17 cellular contexts compared by ENCODE assay signal in genomic region chr10:22434521-22434920, GRCh38.
A peak's percentile ranks its signal among the peaks of the same experiment; 100 is the strongest.
DNase-seq lines count a peak whose midpoint lies in the region; ATAC-seq and TF ChIP-seq lines count a peak whose summit lies in the region.
"Had no signal": no experiment of that assay in that cellular context is flagged by ENCODE, and none has a peak within 500 bp of the region (broad histone marks: within the 10 kb centered on the region; RNA-seq: fewer than 3 reads in every experiment).

No MANE protein-coding gene starts in this region.

- H3K27me3 Mint-ChIP-seq in HFFc6 (ENCODE audit: insufficient read depth): no peaks in the 10 kb centered on the region; the same call in 1 of the 2 replicates
- peaks cover 0 to 12% of the 10 kb centered on the region in 2 donors for H3K27me3 Mint-ChIP-seq in T-cell

- no peaks in the 10 kb centered on the region for H4K20me1 ChIP-seq in BLaER1 treated with 17β-estradiol and CSF1 and Interleukin-3, amounts not matched to agents 10 nM and 100 nM
- no peaks in the 10 kb centered on the region for H4K20me1 ChIP-seq in OCI-LY7 (ENCODE audit: insufficient read depth, low read length)

- POLR2A ChIA-PET in T-cell (lab: Charles Lee) (interaction anchor here in 1 of 2 donors (0.6 kb wide), 1 partner anchor 660 kb away, joined by 6 read pairs; no protein-coding TSS in a partner anchor), OCI-LY7 (lab: Charles Lee) (no interaction called here)

- 100% methylated on average over 1 of the region's 2 CpGs; no CpG with 5 or more reads in 1 of the 2 experiments for WGBS in mesodermal cell (ENCODE audit: insufficient coverage in 2 of 2), 2 experiments

- H3K9me3 Mint-ChIP-seq in HFFc6 (no peaks in the 10 kb centered on the region), T-cell (no peaks in the 10 kb centered on the region)
- H3K9me3 Mint-ChIP-seq in stimulated activated effector memory CD8-positive, alpha-beta T cell treated with anti-CD3 and anti-CD28 coated beads, Interleukin-12 subunit alpha, Interleukin-12 subunit beta, amount 100 ng/mL, for 72 hours: peaks cover 4% of the 10 kb centered on the region
- H3K9me3 Mint-ChIP-seq: activated naive CD4-positive, alpha-beta T cell treated with anti-CD3 and anti-CD28 coated beads, Interleukin-2, amount 10 ng/mL, durations not matched to agents 7 days and 5 days; brain; stimulated activated naive CD8-positive, alpha-beta T cell treated with anti-CD3 and anti-CD28 coated beads, Interleukin-15, Interleukin-2, amounts not matched to agents 100 ng/mL and 50 ng/mL, for 24 hours had no signal

- H3K4me3 Mint-ChIP-seq in HFFc6 (peak overlapping the region; percentile 68), T-cell (no peak overlapping the region)
- no peak overlapping the region for H3K4me3 Mint-ChIP-seq in stimulated activated effector memory CD8-positive, alpha-beta T cell treated with anti-CD3 and anti-CD28 coated beads, Interleukin-12 subunit alpha, Interleukin-12 subunit beta, amount 100 ng/mL, for 72 hours
- H3K4me3 Mint-ChIP-seq: activated naive CD4-positive, alpha-beta T cell treated with anti-CD3 and anti-CD28 coated beads, Interleukin-2, amount 10 ng/mL, durations not matched to agents 7 days and 5 days had no signal

- H3K9me2 ChIP-seq in OCI-LY7 (ENCODE audit: insufficient read depth, low read length): no peaks in the 10 kb centered on the region

- peaks cover 21 to 54% (median 36%) of the 10 kb centered on the region in 10 experiments for H3K4me1 ChIP-seq in BLaER1 treated with 17β-estradiol and CSF1 and Interleukin-3, amounts not matched to agents 10 nM and 100 nM
- H3K4me1 ChIP-seq in adipocyte (ENCODE audit: control insufficient read depth, insufficient read depth, low read length) (peaks cover 31% of the 10 kb centered on the region), mesodermal cell (ENCODE audit: control insufficient read depth, insufficient read depth, low read length, poor library complexity, severe bottlenecking) (peaks cover 17% of the 10 kb centered on the region), OCI-LY7 (ENCODE audit: insufficient read depth, low read length, poor library complexity, severe bottlenecking) (no peaks in the 10 kb centered on the region)

- no peak for DNase-seq in HFFc6
- no peak for DNase-seq in adipocyte (ENCODE audit: low read depth)
- no peak for DNase-seq in T-cell
- DNase-seq in sciatic nerve (ENCODE audit: low spot score): no peak
- DNase-seq in stimulated activated effector memory CD8-positive, alpha-beta T cell treated with anti-CD3 and anti-CD28 coated beads, Interleukin-12 subunit alpha, Interleukin-12 subunit beta, amount 100 ng/mL, for 72 hours (ENCODE audit: low spot score in 2 of 2): no peak
- no peak for DNase-seq in OCI-LY7 (ENCODE audit: low spot score)
- DNase-seq: activated CD4-positive, alpha-beta T cell treated with anti-CD3 and anti-CD28 coated beads for 1 hour; activated naive CD4-positive, alpha-beta T cell treated with anti-CD3 and anti-CD28 coated beads, Interleukin-2, amount 10 ng/mL, durations not matched to agents 7 days and 5 days; left colon; NCI-H146; NCI-H2227 treated with DMSO at 0.1 percent for 48 hours; SIG-M5; T-helper 9 cell had no signal

- peaks cover 6% of the 10 kb centered on the region; the same call in 1 of the 2 replicates for H3K36me3 Mint-ChIP-seq in HFFc6 (ENCODE audit: low read depth)
- H3K36me3 Mint-ChIP-seq in T-cell: no peaks in the 10 kb centered on the region
- H3K36me3 Mint-ChIP-seq in stimulated activated effector memory CD8-positive, alpha-beta T cell treated with anti-CD3 and anti-CD28 coated beads, Interleukin-12 subunit alpha, Interleukin-12 subunit beta, amount 100 ng/mL, for 72 hours: peaks cover 12% of the 10 kb centered on the region
- H3K36me3 Mint-ChIP-seq: brain had no signal

- peak overlapping the region in 6 of 11 experiments; percentile 24 to 90 (median 62); a peak in 9 of 22 replicates for H3K4me2 ChIP-seq in BLaER1 treated with 17β-estradiol and CSF1 and Interleukin-3, amounts not matched to agents 10 nM and 100 nM
- H3K4me2 ChIP-seq in OCI-LY7 (ENCODE audit: low read length): no peak overlapping the region

- H3K27me3 ChIP-seq in BLaER1 treated with 17β-estradiol and CSF1 and Interleukin-3, amounts not matched to agents 10 nM and 100 nM: no peaks in the 10 kb centered on the region
- no peaks in the 10 kb centered on the region for H3K27me3 ChIP-seq in adipocyte (replicated peaks; ENCODE audit: control insufficient read depth, insufficient read depth, low read length)

- no peak overlapping the region for H3K9ac ChIP-seq in BLaER1 treated with 17β-estradiol and CSF1 and Interleukin-3, amounts not matched to agents 10 nM and 100 nM
- H3K9ac ChIP-seq in adipocyte (ENCODE audit: low read length): peak overlapping the region; percentile 43

- BruUV-seq in OCI-LY7 (replicated peaks; lab: Mats Ljungman, UMichigan): no TSS peak

- no peak for ATAC-seq in T-cell (replicated peaks in 1 of 4)
- ATAC-seq in sciatic nerve: no peak
- ATAC-seq in stimulated activated effector memory CD8-positive, alpha-beta T cell treated with anti-CD3 and anti-CD28 coated beads, Interleukin-12 subunit alpha, Interleukin-12 subunit beta, amount 100 ng/mL, for 72 hours: no peak
- ATAC-seq: left colon had no signal

- H3K9me3 ChIP-seq in BLaER1 treated with 17β-estradiol and CSF1 and Interleukin-3, amounts not matched to agents 10 nM and 100 nM (replicated peaks in 1 of 11): no peaks in the 10 kb centered on the region
- no peaks in the 10 kb centered on the region for H3K9me3 ChIP-seq in adipocyte (ENCODE audit: control insufficient read depth, low read length)
- no peaks in the 10 kb centered on the region for H3K9me3 ChIP-seq in mesodermal cell (ENCODE audit: control insufficient read depth, low read length)
- H3K9me3 ChIP-seq in OCI-LY7 (ENCODE audit: low read length): no peaks in the 10 kb centered on the region

- peak overlapping the region in 2 of 11 experiments; percentile 13 to 16; a peak in 2 of 22 replicates for H3K27ac ChIP-seq in BLaER1 treated with 17β-estradiol and CSF1 and Interleukin-3, amounts not matched to agents 10 nM and 100 nM
- H3K27ac ChIP-seq in mesodermal cell (ENCODE audit: low read depth, low read length, severe bottlenecking): peak overlapping the region; percentile 86
- H3K27ac ChIP-seq in OCI-LY7 (ENCODE audit: low read depth, low read length, poor library complexity, severe bottlenecking): no peak overlapping the region

- H3K79me2 ChIP-seq in OCI-LY7 (ENCODE audit: insufficient read depth, low read depth, low read length): no peaks in the 10 kb centered on the region

- H3K36me3 ChIP-seq in BLaER1 treated with 17β-estradiol and CSF1 and Interleukin-3, amounts not matched to agents 10 nM and 100 nM: no peaks in the 10 kb centered on the region
- no peaks in the 10 kb centered on the region for H3K36me3 ChIP-seq in adipocyte (ENCODE audit: control insufficient read depth, insufficient read depth, low read length, severe bottlenecking)
- no peaks in the 10 kb centered on the region for H3K36me3 ChIP-seq in mesodermal cell (ENCODE audit: control insufficient read depth, insufficient read depth, low read length)
- H3K36me3 ChIP-seq in OCI-LY7 (ENCODE audit: insufficient read depth, low read length): no peaks in the 10 kb centered on the region

- H3K4me1 Mint-ChIP-seq in HFFc6 (ENCODE audit: low read depth) (peaks cover 64% of the 10 kb centered on the region), T-cell (peaks cover 19 to 33% (median 32%) of the 10 kb centered on the region in 3 donors)
- peaks cover 50% of the 10 kb centered on the region for H3K4me1 Mint-ChIP-seq in stimulated activated effector memory CD8-positive, alpha-beta T cell treated with anti-CD3 and anti-CD28 coated beads, Interleukin-12 subunit alpha, Interleukin-12 subunit beta, amount 100 ng/mL, for 72 hours

- CTCF ChIA-PET in T-cell (lab: Charles Lee) (no interaction called here), OCI-LY7 (lab: Charles Lee; ENCODE audit: unreplicated experiment) (no interaction called here)

- intact Hi-C loops in sciatic nerve (cut with DNase I) (no loop called here), OCI-LY7 (cut with micrococcal nuclease; ENCODE audit: unreplicated experiment) (loop anchor here (10.0 kb wide), 1 partner anchor 190 kb away; no protein-coding TSS in a partner anchor)

- no peak overlapping the region for H3K4me3 ChIP-seq in BLaER1 treated with 17β-estradiol and CSF1 and Interleukin-3, amounts not matched to agents 10 nM and 100 nM
- no peak overlapping the region for H3K4me3 ChIP-seq in adipocyte (ENCODE audit: low read length)
- H3K4me3 ChIP-seq in mesodermal cell (ENCODE audit: extremely low read depth, insufficient read depth, low read length, poor library complexity, severe bottlenecking): no peak overlapping the region
- no peak overlapping the region for H3K4me3 ChIP-seq in OCI-LY7 (ENCODE audit: low read depth, low read length, poor library complexity, severe bottlenecking)

- H3K27ac Mint-ChIP-seq in HFFc6: peak overlapping the region; percentile 82
- no peak overlapping the region for H3K27ac Mint-ChIP-seq in T-cell
- H3K27ac Mint-ChIP-seq in stimulated activated effector memory CD8-positive, alpha-beta T cell treated with anti-CD3 and anti-CD28 coated beads, Interleukin-12 subunit alpha, Interleukin-12 subunit beta, amount 100 ng/mL, for 72 hours: no peak overlapping the region
- H3K27ac Mint-ChIP-seq: activated naive CD4-positive, alpha-beta T cell treated with anti-CD3 and anti-CD28 coated beads, Interleukin-2, amount 10 ng/mL, durations not matched to agents 7 days and 5 days had no signal

- no peak overlapping the region for H2AFZ ChIP-seq in OCI-LY7 (ENCODE audit: low read length)

- TF ChIP-seq CTCF in HFFc6 (IDR thresholded peaks at IDR 0.05) (no peak), OCI-LY7 (conservative IDR thresholded peaks at IDR 0.05; ENCODE audit: low read length) (no peak)
